11 cellular contexts compared by ENCODE assay signal in genomic region chr1:225460737-225461532, GRCh38. TPM values are rescaled to one million over a fixed set of nuclear protein-coding genes. Genes with fewer than 3 reads are reported as not detected.
DNase-seq lines count a peak whose midpoint lies in the region; ATAC-seq lines count a peak whose summit lies in the region.
"Had no signal": no experiment of that assay in that cellular context is flagged by ENCODE, and none has a peak within 500 bp of the region (broad histone marks: within the 10 kb centered on the region; RNA-seq: fewer than 3 reads in every experiment).

No MANE protein-coding gene starts in this region.

- peak; percentile 93 for ATAC-seq in effector memory CD8-positive, alpha-beta T cell (replicated peaks)

- in situ Hi-C loops in GM23248 (cut with MboI): no loop called here

- no peaks in the 10 kb centered on the region; the same call in 1 of the 2 replicates for H3F3A ChIP-seq in GM23248 (ENCODE audit: insufficient read depth)

- no peaks in the 10 kb centered on the region for H3K9me3 ChIP-seq in GM23248 (ENCODE audit: low read depth)

- peaks cover 41 to 51% of the 10 kb centered on the region in 2 donors for H3K4me1 Mint-ChIP-seq in effector memory CD8-positive, alpha-beta T cell (ENCODE audit: low read depth in 2 of 2)

- no peaks in the 10 kb centered on the region for H3K27me3 ChIP-seq in GM23248 (replicated peaks; ENCODE audit: insufficient read depth)

- WGBS in GM23248 (ENCODE audit: low coverage in 1 of 2, low lambda C conversion rate in 2 of 2, missing lambda C conversion rate in 2 of 2), 2 experiments: 72% methylated on average over 8 of the region's 8 CpGs

- no peak overlapping the region for H3K4me2 ChIP-seq in GM23248 (ENCODE audit: unreplicated experiment)

- H4K20me1 ChIP-seq in GM23248 (ENCODE audit: insufficient read depth): no peaks in the 10 kb centered on the region

- peak; percentile 47 for DNase-seq in GM23248
- peak; percentile 61 for DNase-seq in activated CD4-positive, alpha-beta T cell treated with anti-CD3 and anti-CD28 coated beads for 48 hours
- peak; percentile 70 to 77 (median 71) for DNase-seq in effector memory CD8-positive, alpha-beta T cell
- DNase-seq in stimulated activated CD4-positive, alpha-beta T cell treated with anti-CD3 and anti-CD28 coated beads, Interleukin-4, amount 100 ng/mL, for 1 hour: peak; percentile 50
- no peak for DNase-seq in NCI-H510A treated with DMSO at 0.1 percent for 48 hours (lab: John Stamatoyannopoulos, UW)
- DNase-seq in hepatic stellate cell (ENCODE audit: low spot score): no peak
- DNase-seq in NCI-H187 (lab: John Stamatoyannopoulos, UW): no peak
- DNase-seq in NCI-H774 (lab: John Stamatoyannopoulos, UW): no peak
- DNase-seq: activated CD4-positive, CD25-positive, alpha-beta regulatory T cell; NCI-H2227 treated with DMSO at 0.1 percent for 48 hours; nucleus accumbens had no signal

- no peaks in the 10 kb centered on the region for H3K9me3 Mint-ChIP-seq in effector memory CD8-positive, alpha-beta T cell

- peak overlapping the region; percentile 22 to 49 for H3K4me3 Mint-ChIP-seq in effector memory CD8-positive, alpha-beta T cell

- H3K4me1 ChIP-seq in GM23248 (ENCODE audit: insufficient read depth): peaks cover 20% of the 10 kb centered on the region

- no peak overlapping the region for H3K27ac ChIP-seq in GM23248

- no peak overlapping the region for H3K4me3 ChIP-seq in GM23248

- no peak overlapping the region for H2AFZ ChIP-seq in GM23248

- no peaks in the 10 kb centered on the region for H3K9me2 ChIP-seq in GM23248 (ENCODE audit: insufficient read depth)

- peak overlapping the region; percentile 93 for H3K27ac Mint-ChIP-seq in effector memory CD8-positive, alpha-beta T cell

- H3K27me3 Mint-ChIP-seq in effector memory CD8-positive, alpha-beta T cell: no peaks in the 10 kb centered on the region

- no peak overlapping the region for H3K9ac ChIP-seq in GM23248

- no peaks in the 10 kb centered on the region for H3K79me2 ChIP-seq in GM23248 (ENCODE audit: insufficient read depth)

- H3K36me3 Mint-ChIP-seq in effector memory CD8-positive, alpha-beta T cell (ENCODE audit: insufficient read depth): peaks cover 5% of the 10 kb centered on the region

- H3K36me3 ChIP-seq in GM23248 (ENCODE audit: low read depth): no peaks in the 10 kb centered on the region

RNA-seq across cellular contexts. Expression of gene LBR, which starts 33.1 kb away (rescaled TPM):
- 12.3 and 13.5 TPM in 2 replicates for total RNA-seq in GM23248 (2014; rRNA removed; shearing (Covaris generic))
- 16.8 and 19.0 TPM in 2 replicates for polyA plus RNA-seq in GM23248 (2016; fragmentation: Nextera tagmentation; extraction: Ambion mirVana)

Comparison
In these comparisons a context has a peak if more than half of its experiments do, and no peak if none do; other contexts are left out.
1. DNase-seq: peak in GM23248 (single experiment), activated CD4-positive, alpha-beta T cell treated with anti-CD3 and anti-CD28 coated beads for 48 hours (single experiment), effector memory CD8-positive, alpha-beta T cell (3 of 3) and stimulated activated CD4-positive, alpha-beta T cell treated with anti-CD3 and anti-CD28 coated beads, Interleukin-4, amount 100 ng/mL, for 1 hour (single experiment); none in NCI-H510A treated with DMSO at 0.1 percent for 48 hours (single experiment), hepatic stellate cell (single experiment), NCI-H187 (0 of 2) and NCI-H774 (single experiment).